ENCODE assay signal across 14 cellular contexts in genomic region chr5:164002653-164003052, GRCh38.
DNase-seq lines count a peak whose midpoint lies in the region; ATAC-seq and TF ChIP-seq lines count a peak whose summit lies in the region.
"Had no signal": no experiment of that assay in that cellular context is flagged by ENCODE, and none has a peak within 500 bp of the region (broad histone marks: within the 10 kb centered on the region; RNA-seq: fewer than 3 reads in every experiment).

No MANE protein-coding gene starts in this region.

- H3K4me1 ChIP-seq in MM.1S (ENCODE audit: low read length) (0 out of 2 replicates have a peak, but pooled peaks cover 9% of the 10 kb centered on the region), colonic mucosa (no peaks in the 10 kb centered on the region)
- H3K4me1 ChIP-seq: BLaER1, upper lobe of left lung had no signal

- H3K4me3 ChIP-seq in MM.1S (ENCODE audit: low read length) (no peak overlapping the region), kidney epithelial cell (ENCODE audit: low read depth, low read length) (no peak overlapping the region), colonic mucosa (no peak overlapping the region)
- H3K4me3 ChIP-seq: BLaER1, upper lobe of left lung had no signal

- peak; percentile 2 for DNase-seq in EL
- peak; percentile 54 for DNase-seq in MM.1S
- peak; percentile 35 for DNase-seq in kidney epithelial cell (ENCODE audit: low read depth)
- DNase-seq in NCI-H446 treated with DMSO at 0.1 percent for 48 hours (lab: John Stamatoyannopoulos, UW), result no peak
- no peak for DNase-seq in NCI-H1417 treated with DMSO at 0.1 percent for 48 hours (lab: John Stamatoyannopoulos, UW)
- no peak for DNase-seq in colonic mucosa
- DNase-seq: activated CD4-positive, alpha-beta T cell treated with anti-CD3 and anti-CD28 coated beads, Interleukin-2, amount 50 U/mL, for 4 hours; activated naive CD8-positive, alpha-beta T cell treated with anti-CD3 and anti-CD28 coated beads, Interleukin-2, amount 10 ng/mL, durations not matched to agents 7 days and 5 days; islet precursor cell; nucleus accumbens; upper lobe of left lung had no signal

- intact Hi-C loops in colonic mucosa (cut with DNase I), result no loop called here

- peak overlapping the region; percentile 51 for H3K4me2 ChIP-seq in MM.1S (ENCODE audit: low read depth, low read length)
- H3K4me2 ChIP-seq: BLaER1 had no signal

- no peaks in the 10 kb centered on the region for H3K79me2 ChIP-seq in MM.1S (ENCODE audit: low read length)

- H3K27ac ChIP-seq in MM.1S (ENCODE audit: low read length) (no peak overlapping the region; the same call in 1 of the 2 replicates), colonic mucosa (no peak overlapping the region)
- H3K27ac ChIP-seq: BLaER1, upper lobe of left lung had no signal

- H3K9ac ChIP-seq in MM.1S (ENCODE audit: low read length) (no peak overlapping the region), colonic mucosa (ENCODE audit: low read depth in 2 of 2, low read length in 2 of 2) (no peak overlapping the region)
- H3K9ac ChIP-seq: BLaER1 had no signal

- H3F3A ChIP-seq in MM.1S (ENCODE audit: insufficient read depth, low read length), result peaks cover 5% of the 10 kb centered on the region; the same call in 1 of the 2 replicates

- H4K20me1 ChIP-seq in MM.1S (ENCODE audit: insufficient read depth, low read length), result no peaks in the 10 kb centered on the region
- H4K20me1 ChIP-seq: BLaER1 had no signal

- H3K36me3 ChIP-seq in MM.1S (replicated peaks; ENCODE audit: insufficient read depth, low read length) (no peaks in the 10 kb centered on the region), kidney epithelial cell (ENCODE audit: control insufficient read depth, insufficient read depth, low read length) (no peaks in the 10 kb centered on the region), colonic mucosa (no peaks in the 10 kb centered on the region)
- H3K36me3 ChIP-seq: BLaER1, upper lobe of left lung had no signal

- H3K27me3 ChIP-seq in MM.1S (replicated peaks; ENCODE audit: insufficient read depth, low read length) (no peaks in the 10 kb centered on the region), kidney epithelial cell (ENCODE audit: control insufficient read depth, insufficient read depth, low read length) (no peaks in the 10 kb centered on the region), colonic mucosa (no peaks in the 10 kb centered on the region)
- H3K27me3 ChIP-seq: BLaER1, upper lobe of left lung had no signal

- peak; percentile 50 for ATAC-seq in GM21723 (IDR thresholded peaks at IDR 0.05; ENCODE audit: unreplicated experiment)
- no peak for ATAC-seq in HG03095 (IDR thresholded peaks at IDR 0.05; ENCODE audit: unreplicated experiment)

- H3K9me3 ChIP-seq in MM.1S (replicated peaks; ENCODE audit: insufficient read depth, low read length) (no peaks in the 10 kb centered on the region), colonic mucosa (no peaks in the 10 kb centered on the region)
- H3K9me3 ChIP-seq: BLaER1, upper lobe of left lung had no signal

- no peak for TF ChIP-seq CTCF in MM.1S (IDR thresholded peaks at IDR 0.05; ENCODE audit: low read length)
- TF ChIP-seq CTCF in kidney epithelial cell (IDR thresholded peaks at IDR 0.05; ENCODE audit: insufficient read depth, low read length, poor library complexity, severe bottlenecking), result no peak
- TF ChIP-seq CTCF in colonic mucosa (IDR thresholded peaks at IDR 0.05), result no peak

- H3K9me2 ChIP-seq in MM.1S (replicated peaks; ENCODE audit: insufficient read depth, low read length), result no peaks in the 10 kb centered on the region

- no peak overlapping the region for H2AFZ ChIP-seq in MM.1S (ENCODE audit: low read length)

Comparison
In these comparisons a context has a peak if more than half of its experiments do, and no peak if none do; other contexts are left out.
1. DNase-seq: peak in EL (single experiment), MM.1S (single experiment) and kidney epithelial cell (single experiment); none in NCI-H446 treated with DMSO at 0.1 percent for 48 hours (single experiment), NCI-H1417 treated with DMSO at 0.1 percent for 48 hours (single experiment) and colonic mucosa (single experiment).